In the genomic region with DNA sequence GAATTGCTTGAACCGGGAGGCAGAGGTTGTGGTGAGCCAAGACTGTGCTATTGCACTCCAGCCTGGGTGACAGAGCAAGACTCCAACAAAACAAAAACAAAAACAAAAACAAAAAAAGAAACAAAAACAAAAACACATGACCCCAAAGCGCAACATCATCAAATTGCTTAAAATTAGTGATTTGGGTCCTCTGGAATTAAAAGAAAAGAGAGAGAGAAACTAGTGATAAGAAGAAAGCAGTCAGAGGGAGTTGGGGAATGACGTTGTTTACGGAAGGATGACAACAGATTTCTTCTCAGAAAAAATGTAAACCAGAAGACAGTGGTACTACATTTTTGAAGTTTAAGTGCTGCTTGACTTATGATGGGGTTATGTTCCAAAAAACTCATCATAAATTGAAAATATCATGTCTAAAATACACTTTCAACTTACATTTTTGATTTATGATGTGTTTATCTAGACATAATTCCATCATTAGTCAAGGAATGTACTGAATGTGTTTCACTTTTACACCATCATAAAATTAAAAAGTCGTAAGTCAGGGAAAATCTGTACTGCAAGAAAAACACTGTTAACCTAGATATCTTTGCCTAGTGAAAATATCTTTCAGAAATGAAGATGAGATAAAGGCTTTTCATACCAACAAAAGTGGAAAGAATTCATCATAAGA, we compare ENCODE assay signal across 30 cellular contexts.
"Had no signal": no experiment of that assay in that cellular context is flagged by ENCODE, and none has a peak within 500 bp of the region (broad histone marks: within the 10 kb centered on the region; RNA-seq: fewer than 3 reads in every experiment).

No MANE protein-coding gene starts in this region.

- H3K27ac Mint-ChIP-seq: activated CD4-positive, alpha-beta T cell treated with anti-CD3 and anti-CD28 coated beads for 36 hours; activated CD4-positive, alpha-beta T cell treated with anti-CD3 and anti-CD28 coated beads, Interleukin-2, amount 10 ng/mL, durations not matched to agents 7 days and 5 days; activated CD8-positive, alpha-beta T cell treated with anti-CD3 and anti-CD28 coated beads, Interleukin-2, amount 10 ng/mL, durations not matched to agents 7 days and 5 days; activated naive CD4-positive, alpha-beta T cell treated with anti-CD3 and anti-CD28 coated beads, Interleukin-2, amount 10 ng/mL, durations not matched to agents 7 days and 5 days; activated naive CD8-positive, alpha-beta T cell treated with anti-CD3 and anti-CD28 coated beads for 36 hours; activated T-cell treated with anti-CD3 and anti-CD28 coated beads, Interleukin-2, amount 50 U/mL, for 24 hours; activated T-helper 2 cell treated with anti-CD3 and anti-CD28 coated beads, Interferon-gamma antibody, Interleukin-2, Interleukin-4, amounts not matched to agents 10 μg/mL and 5 μg/mL and 100 μg/mL, durations not matched to agents 14 hours and 24 hours and 36 hours had no signal

- H3K4me3 Mint-ChIP-seq: activated CD4-positive, alpha-beta T cell treated with anti-CD3 and anti-CD28 coated beads for 36 hours; activated CD4-positive, alpha-beta T cell treated with anti-CD3 and anti-CD28 coated beads, Interleukin-2, amount 10 ng/mL, durations not matched to agents 7 days and 5 days; activated CD8-positive, alpha-beta T cell treated with anti-CD3 and anti-CD28 coated beads, Interleukin-2, amount 10 ng/mL, durations not matched to agents 7 days and 5 days; activated naive CD4-positive, alpha-beta T cell treated with anti-CD3 and anti-CD28 coated beads, Interleukin-2, amount 10 ng/mL, durations not matched to agents 7 days and 5 days; activated naive CD8-positive, alpha-beta T cell treated with anti-CD3 and anti-CD28 coated beads for 36 hours; activated T-cell treated with anti-CD3 and anti-CD28 coated beads, Interleukin-2, amount 50 U/mL, for 24 hours; central memory CD8-positive, alpha-beta T cell had no signal

- H3K4me1 Mint-ChIP-seq: activated CD4-positive, alpha-beta T cell treated with anti-CD3 and anti-CD28 coated beads, Interleukin-2, amount 10 ng/mL, durations not matched to agents 7 days and 5 days; activated naive CD4-positive, alpha-beta T cell treated with anti-CD3 and anti-CD28 coated beads, Interleukin-2, amount 10 ng/mL, durations not matched to agents 7 days and 5 days; central memory CD8-positive, alpha-beta T cell had no signal

- H3K4me1 ChIP-seq: ascending aorta, SJCRH30 had no signal

- H3K27me3 Mint-ChIP-seq: activated CD4-positive, alpha-beta T cell treated with anti-CD3 and anti-CD28 coated beads for 36 hours; activated CD4-positive, alpha-beta T cell treated with anti-CD3 and anti-CD28 coated beads, Interleukin-2, amount 10 ng/mL, durations not matched to agents 7 days and 5 days; activated naive CD4-positive, alpha-beta T cell treated with anti-CD3 and anti-CD28 coated beads, Interleukin-2, amount 10 ng/mL, durations not matched to agents 7 days and 5 days; activated naive CD8-positive, alpha-beta T cell treated with anti-CD3 and anti-CD28 coated beads for 36 hours; activated T-cell treated with anti-CD3 and anti-CD28 coated beads, Interleukin-2, amount 50 U/mL, for 24 hours; central memory CD8-positive, alpha-beta T cell had no signal

- DNase-seq: activated CD4-positive, alpha-beta T cell treated with anti-CD3 and anti-CD28 coated beads for 36 hours; activated CD4-positive, alpha-beta T cell treated with anti-CD3 and anti-CD28 coated beads, Interleukin-2, amount 10 ng/mL, durations not matched to agents 7 days and 5 days; activated CD4-positive, alpha-beta T cell treated with anti-CD3 and anti-CD28 coated beads, Interleukin-2, amount 50 U/mL, for 48 hours; activated CD8-positive, alpha-beta T cell treated with anti-CD3 and anti-CD28 coated beads, Interleukin-2, amount 10 ng/mL, durations not matched to agents 7 days and 5 days; activated gamma-delta T cell treated with Interleukin-2 at 50 U/mL for 16 hours; activated naive CD4-positive, alpha-beta T cell treated with anti-CD3 and anti-CD28 coated beads, Interleukin-2, amount 10 ng/mL, durations not matched to agents 7 days and 5 days; activated naive CD8-positive, alpha-beta T cell treated with anti-CD3 and anti-CD28 coated beads for 36 hours; activated T-cell treated with anti-CD3 and anti-CD28 coated beads, Interleukin-2, amount 50 U/mL, for 24 hours; amygdala; NCI-H1092 treated with DMSO at 0.1 percent for 48 hours; NCI-H1417; NCI-H146; NCI-H187; NCI-H2029 treated with DMSO at 0.1 percent for 48 hours; NCI-H2107; NCI-H2171 treated with DMSO at 0.1 percent for 48 hours; NCI-H2227 treated with DMSO at 0.1 percent for 48 hours; NCI-H446 treated with DMSO at 0.1 percent for 48 hours; NCI-H524; SHP77; SJCRH30; T1000 had no signal

- H3K9me3 ChIP-seq: SJCRH30 had no signal

- H3K9ac ChIP-seq: KMS-11 had no signal

- ATAC-seq: activated CD4-positive, alpha-beta T cell treated with anti-CD3 and anti-CD28 coated beads for 36 hours; activated CD4-positive, CD25-positive, alpha-beta regulatory T cell treated with anti-CD3 and anti-CD28 coated beads, Interleukin-2, amount 50 U/mL, for 24 hours; activated CD8-positive, alpha-beta T cell treated with anti-CD3 and anti-CD28 coated beads, Interleukin-2, amount 10 ng/mL, durations not matched to agents 7 days and 5 days; Panc1 had no signal

- H3K4me3 ChIP-seq: ascending aorta, cardiac muscle cell, SJCRH30, SK-N-MC had no signal

- H3K27me3 ChIP-seq: ascending aorta, cardiac muscle cell, SJCRH30 had no signal

- H3K27ac ChIP-seq: ascending aorta, cardiac muscle cell, KMS-11, SJCRH30, SK-N-MC had no signal

- H3K36me3 ChIP-seq: ascending aorta, cardiac muscle cell, SJCRH30 had no signal

- H3K4me2 ChIP-seq: KMS-11 had no signal
